In genomic region chr12:20024194-20024593, GRCh38 we compare ENCODE assay signal across 22 cellular contexts.
DNase-seq lines count a peak whose midpoint lies in the region; ATAC-seq, FAIRE-seq and TF ChIP-seq lines count a peak whose summit lies in the region.
"Had no signal": no experiment of that assay in that cellular context is flagged by ENCODE, and none has a peak within 500 bp of the region (broad histone marks: within the 10 kb centered on the region; RNA-seq: fewer than 3 reads in every experiment).

No MANE protein-coding gene starts in this region.

- peak overlapping the region; percentile 17 for H3K4me2 ChIP-seq in endothelial cell of umbilical vein (ENCODE audit: insufficient read depth, low read length)

- H3K4me1 ChIP-seq in right atrium auricular region (no peaks in the 10 kb centered on the region), endothelial cell of umbilical vein (ENCODE audit: control insufficient read depth, extremely low read depth, insufficient read depth, low read length) (peaks cover 24% of the 10 kb centered on the region)
- H3K4me1 ChIP-seq: pancreas, thyroid gland had no signal

- H3K9me1 ChIP-seq in endothelial cell of umbilical vein (replicated peaks; ENCODE audit: control insufficient read depth, extremely low read depth, insufficient read depth, low read length) = no peaks in the 10 kb centered on the region

- peak overlapping the region; percentile 68 for H2AFZ ChIP-seq in endothelial cell of umbilical vein (ENCODE audit: low read depth, low read length)

- H3K9ac ChIP-seq in endothelial cell of umbilical vein (replicated peaks; ENCODE audit: extremely low read depth, insufficient read depth, low read length) = no peak overlapping the region

- H3K27me3 Mint-ChIP-seq in stimulated activated naive B cell treated with anti-CD40 and anti-IgM and Interleukin-4, amounts not matched to agents 10 μg/mL and 1 μg/mL and 100 μg/mL, for 72 hours = no peaks in the 10 kb centered on the region
- H3K27me3 Mint-ChIP-seq: activated CD4-positive, alpha-beta memory T cell treated with anti-CD3 and anti-CD28 coated beads, Interleukin-2, amount 10 ng/mL, durations not matched to agents 7 days and 5 days; activated naive CD8-positive, alpha-beta T cell treated with anti-CD3 and anti-CD28 coated beads, Interleukin-2, amount 10 ng/mL, durations not matched to agents 7 days and 5 days; CD4-positive, alpha-beta memory T cell had no signal

- H3K9me3 ChIP-seq in right atrium auricular region (no peaks in the 10 kb centered on the region), endothelial cell of umbilical vein (replicated peaks; ENCODE audit: control insufficient read depth, insufficient read depth, low read length) (no peaks in the 10 kb centered on the region)
- H3K9me3 ChIP-seq: pancreas, thyroid gland had no signal

- no peak for FAIRE-seq in endothelial cell of umbilical vein (lab: Jason Lieb, UNC)
- FAIRE-seq: frontal cortex, pancreas had no signal

- intact Hi-C loops in Right ventricle myocardium superior (cut with DNase I) (no loop called here), endothelial cell of umbilical vein (cut with micrococcal nuclease) (no loop called here)

- H3K9me3 Mint-ChIP-seq in stimulated activated naive B cell treated with anti-CD40 and anti-IgM and Interleukin-4, amounts not matched to agents 10 μg/mL and 1 μg/mL and 100 μg/mL, for 72 hours = peaks cover 1 to 4% of the 10 kb centered on the region in 2 donors
- H3K9me3 Mint-ChIP-seq: activated CD4-positive, alpha-beta memory T cell treated with anti-CD3 and anti-CD28 coated beads, Interleukin-2, amount 10 ng/mL, durations not matched to agents 7 days and 5 days; activated naive CD8-positive, alpha-beta T cell treated with anti-CD3 and anti-CD28 coated beads, Interleukin-2, amount 10 ng/mL, durations not matched to agents 7 days and 5 days had no signal

- H3K27me3 ChIP-seq in right atrium auricular region (no peaks in the 10 kb centered on the region), endothelial cell of umbilical vein (ENCODE audit: control insufficient read depth in 2 of 2, insufficient read depth in 2 of 2, low read length in 2 of 2) (no peaks in the 10 kb centered on the region)
- H3K27me3 ChIP-seq: cardiac muscle cell, thyroid gland had no signal

- H3K27ac Mint-ChIP-seq in stimulated activated naive B cell treated with anti-CD40 and anti-IgM and Interleukin-4, amounts not matched to agents 10 μg/mL and 1 μg/mL and 100 μg/mL, for 72 hours = no peak overlapping the region
- H3K27ac Mint-ChIP-seq: activated CD4-positive, alpha-beta memory T cell treated with anti-CD3 and anti-CD28 coated beads, Interleukin-2, amount 10 ng/mL, durations not matched to agents 7 days and 5 days; activated naive CD8-positive, alpha-beta T cell treated with anti-CD3 and anti-CD28 coated beads, Interleukin-2, amount 10 ng/mL, durations not matched to agents 7 days and 5 days; activated T-cell treated with anti-CD3 and anti-CD28 coated beads, Interleukin-2, amount 50 U/mL, for 72 hours; CD4-positive, alpha-beta memory T cell had no signal

- no peaks in the 10 kb centered on the region for H3K4me1 Mint-ChIP-seq in stimulated activated naive B cell treated with anti-CD40 and anti-IgM and Interleukin-4, amounts not matched to agents 10 μg/mL and 1 μg/mL and 100 μg/mL, for 72 hours
- H3K4me1 Mint-ChIP-seq: activated CD4-positive, alpha-beta memory T cell treated with anti-CD3 and anti-CD28 coated beads, Interleukin-2, amount 10 ng/mL, durations not matched to agents 7 days and 5 days; activated naive CD8-positive, alpha-beta T cell treated with anti-CD3 and anti-CD28 coated beads, Interleukin-2, amount 10 ng/mL, durations not matched to agents 7 days and 5 days; CD4-positive, alpha-beta memory T cell had no signal

- CTCF ChIA-PET in endothelial cell of umbilical vein (lab: Charles Lee) = interaction anchor here (0.8 to 1.4 kb wide), 2 partner anchors 108 to 189 kb away, joined by 3 read pairs; no protein-coding TSS in a partner anchor

- no peak for TF ChIP-seq POLR2A in endothelial cell of umbilical vein (IDR thresholded peaks at IDR 0.05; ENCODE audit: low read depth, low read length)

- H3K4me3 Mint-ChIP-seq in stimulated activated naive B cell treated with anti-CD40 and anti-IgM and Interleukin-4, amounts not matched to agents 10 μg/mL and 1 μg/mL and 100 μg/mL, for 72 hours = no peak overlapping the region
- H3K4me3 Mint-ChIP-seq: activated CD4-positive, alpha-beta memory T cell treated with anti-CD3 and anti-CD28 coated beads, Interleukin-2, amount 10 ng/mL, durations not matched to agents 7 days and 5 days; activated naive CD8-positive, alpha-beta T cell treated with anti-CD3 and anti-CD28 coated beads, Interleukin-2, amount 10 ng/mL, durations not matched to agents 7 days and 5 days; activated T-cell treated with anti-CD3 and anti-CD28 coated beads, Interleukin-2, amount 50 U/mL, for 72 hours; CD4-positive, alpha-beta memory T cell had no signal

- no peaks in the 10 kb centered on the region for H3K36me3 ChIP-seq in right atrium auricular region
- no peaks in the 10 kb centered on the region for H3K36me3 ChIP-seq in endothelial cell of umbilical vein (ENCODE audit: control insufficient read depth in 2 of 2, extremely low read depth in 1 of 2, insufficient read depth in 2 of 2, low read length in 2 of 2)
- H3K36me3 ChIP-seq: cardiac muscle cell, pancreas, thyroid gland had no signal

- DNase-seq in Right ventricle myocardium superior (no peak), right atrium auricular region (ENCODE audit: low spot score) (no peak), endothelial cell of umbilical vein (ENCODE audit: low read depth, low spot score) (peak; percentile 89), left kidney (ENCODE audit: low read depth, low spot score) (peak; percentile 63), NCI-H345 treated with DMSO at 0.1 percent for 48 hours (lab: John Stamatoyannopoulos, UW; ENCODE audit: unreplicated experiment) (no peak), AG08396 (ENCODE audit: low spot score) (no peak), ureter (ENCODE audit: low spot score) (no peak)
- DNase-seq in stimulated activated naive B cell treated with anti-CD40 and anti-IgM and Interleukin-4, amounts not matched to agents 10 μg/mL and 1 μg/mL and 100 μg/mL, for 72 hours = no peak
- DNase-seq: activated CD4-positive, alpha-beta memory T cell treated with anti-CD3 and anti-CD28 coated beads, Interleukin-2, amount 10 ng/mL, durations not matched to agents 7 days and 5 days; activated naive CD8-positive, alpha-beta T cell treated with anti-CD3 and anti-CD28 coated beads, Interleukin-2, amount 10 ng/mL, durations not matched to agents 7 days and 5 days; activated T-cell treated with anti-CD3 and anti-CD28 coated beads, Interleukin-2, amount 50 U/mL, for 72 hours; CD4-positive, alpha-beta memory T cell; DMS79; effector CD8-positive, alpha-beta T cell; NCI-H1694 treated with DMSO at 0.1 percent for 48 hours; NCI-H345; pancreas; T-helper 1 cell; thyroid gland had no signal

- BruUV-seq in endothelial cell of umbilical vein (replicated peaks; lab: Mats Ljungman, UMichigan) = no TSS peak

- peak; percentile 82 for ATAC-seq in Right ventricle myocardium superior (ENCODE audit: poor library complexity)
- ATAC-seq in stimulated activated naive B cell treated with anti-CD40 and anti-IgM and Interleukin-4, amounts not matched to agents 10 μg/mL and 1 μg/mL and 100 μg/mL, for 72 hours (replicated peaks) = no peak
- ATAC-seq: activated T-cell treated with anti-CD3 and anti-CD28 coated beads, Interleukin-2, amount 50 U/mL, for 72 hours had no signal

- H3K79me2 ChIP-seq in endothelial cell of umbilical vein (ENCODE audit: control insufficient read depth, insufficient read depth, low read length) = no peaks in the 10 kb centered on the region

- dilution Hi-C loops in endothelial cell of umbilical vein (cut with MboI; ENCODE audit: extremely low pct_ligation_motif_present, low sequenced_read_pairs) = no loop called here

- H3K27ac ChIP-seq in right atrium auricular region (no peak overlapping the region), endothelial cell of umbilical vein (ENCODE audit: insufficient read depth, low read depth, low read length) (no peak overlapping the region)
- H3K27ac ChIP-seq: cardiac muscle cell, pancreas, thyroid gland, VCaP had no signal

- H4K20me1 ChIP-seq in endothelial cell of umbilical vein (replicated peaks; ENCODE audit: control insufficient read depth, extremely low read depth, insufficient read depth, low read length) = no peaks in the 10 kb centered on the region

- POLR2A ChIA-PET in endothelial cell of umbilical vein (lab: Charles Lee) = no interaction called here

- H3K4me3 ChIP-seq in right atrium auricular region (no peak overlapping the region), endothelial cell of umbilical vein (replicated peaks in 1 of 3; ENCODE audit: insufficient read depth in 1 of 3, low read depth in 1 of 3, low read length in 3 of 3) (no peak overlapping the region)
- H3K4me3 ChIP-seq: cardiac muscle cell, pancreas, thyroid gland had no signal

- TF ChIP-seq CTCF in right atrium auricular region (IDR thresholded peaks at IDR 0.05) = no peak
- TF ChIP-seq CTCF in endothelial cell of umbilical vein (IDR thresholded peaks at IDR 0.05; ENCODE audit: extremely low read depth in 1 of 2, insufficient read depth in 1 of 2, low read depth in 1 of 2, low read length in 2 of 2) = no peak

- no peaks in the 10 kb centered on the region for H3K36me3 Mint-ChIP-seq in stimulated activated naive B cell treated with anti-CD40 and anti-IgM and Interleukin-4, amounts not matched to agents 10 μg/mL and 1 μg/mL and 100 μg/mL, for 72 hours
- H3K36me3 Mint-ChIP-seq: activated naive CD8-positive, alpha-beta T cell treated with anti-CD3 and anti-CD28 coated beads, Interleukin-2, amount 10 ng/mL, durations not matched to agents 7 days and 5 days; CD4-positive, alpha-beta memory T cell had no signal

TF ChIP-seq in endothelial cell of umbilical vein, 7 proteins besides CTCF, POLR2A, EP300 and RAD21:
- TF ChIP-seq MYC (IDR thresholded peaks at IDR 0.05; ENCODE audit: low read depth, low read length) (no peak), FOS (IDR thresholded peaks at IDR 0.05; ENCODE audit: borderline replicate concordance, insufficient read depth, low read length) (no peak), POLR2AphosphoS5 (IDR thresholded peaks at IDR 0.05; ENCODE audit: insufficient read depth, low read depth, low read length) (no peak), EZH2 (IDR thresholded peaks at IDR 0.05; ENCODE audit: borderline replicate concordance, low read depth, low read length, severe bottlenecking) (no peak), JUN (IDR thresholded peaks at IDR 0.05; ENCODE audit: borderline replicate concordance, insufficient read depth, insufficient read length, low read depth) (no peak), GATA2 (IDR thresholded peaks at IDR 0.05; ENCODE audit: insufficient read depth, insufficient read length, low read depth, low read length) (no peak)
- TF ChIP-seq, protein P1, sequence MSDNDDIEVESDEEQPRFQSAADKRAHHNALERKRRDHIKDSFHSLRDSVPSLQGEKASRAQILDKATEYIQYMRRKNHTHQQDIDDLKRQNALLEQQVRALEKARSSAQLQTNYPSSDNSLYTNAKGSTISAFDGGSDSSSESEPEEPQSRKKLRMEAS (IDR thresholded peaks at IDR 0.05; ENCODE audit: insufficient read depth, insufficient read length) = no peak
TF ChIP-seq in endothelial cell of umbilical vein: peak in this region for 0.

Comparison
In these comparisons a context has a peak if more than half of its experiments do, and no peak if none do; other contexts are left out.
1. DNase-seq: peak in endothelial cell of umbilical vein (single experiment) and left kidney (single experiment); none in Right ventricle myocardium superior (single experiment), right atrium auricular region (single experiment), NCI-H345 treated with DMSO at 0.1 percent for 48 hours (single experiment), AG08396 (single experiment), ureter (single experiment) and stimulated activated naive B cell treated with anti-CD40 and anti-IgM and Interleukin-4, amounts not matched to agents 10 μg/mL and 1 μg/mL and 100 μg/mL, for 72 hours (single experiment).